Comparison of ENCODE assay signal across 9 cellular contexts in genomic region chr15:44489464-44489863, GRCh38. TPM values are rescaled to one million over a fixed set of nuclear protein-coding genes. Genes with fewer than 3 reads are reported as not detected.
DNase-seq lines count a peak whose midpoint lies in the region; ATAC-seq, FAIRE-seq and TF ChIP-seq lines count a peak whose summit lies in the region.
"Had no signal": no experiment of that assay in that cellular context is flagged by ENCODE, and none has a peak within 500 bp of the region (broad histone marks: within the 10 kb centered on the region; RNA-seq: fewer than 3 reads in every experiment).

No MANE protein-coding gene starts in this region.

- H3K4me2 ChIP-seq in PC-3 (ENCODE audit: low read length) = peak overlapping the region; percentile 35

- H3K36me3 ChIP-seq in PC-3 (ENCODE audit: low read depth, low read length) = peaks cover 30% of the 10 kb centered on the region; the same call in 1 of the 2 replicates
- peaks cover 8 to 63% of the 10 kb centered on the region in 2 donors for H3K36me3 ChIP-seq in psoas muscle (ENCODE audit: insufficient read depth in 1 of 2, low read depth in 1 of 2)
- peaks cover 16 to 24% of the 10 kb centered on the region in 2 donors for H3K36me3 ChIP-seq in ascending aorta
- H3K36me3 ChIP-seq in tibial nerve = peaks cover 0 to 57% (median 2%) of the 10 kb centered on the region in 3 donors
- H3K36me3 ChIP-seq in vagina = peaks cover 0 to 19% of the 10 kb centered on the region in 2 donors

- no peak for TF ChIP-seq CTCF in PC-3 (conservative IDR thresholded peaks at IDR 0.05; ENCODE audit: low read depth, low read length)
- TF ChIP-seq CTCF in epithelial cell of esophagus (IDR thresholded peaks at IDR 0.05; ENCODE audit: insufficient read depth, low read depth, low read length, missing control alignments) = no peak
- TF ChIP-seq CTCF in psoas muscle (IDR thresholded peaks at IDR 0.05) = no peak
- TF ChIP-seq CTCF in ascending aorta (IDR thresholded peaks at IDR 0.05) = no peak
- no peak for TF ChIP-seq CTCF in tibial nerve (IDR thresholded peaks at IDR 0.05)
- TF ChIP-seq CTCF in vagina (IDR thresholded peaks at IDR 0.05) = no peak

- ATAC-seq in PC-3 (peak; percentile 91), psoas muscle (peak; percentile 79 to 83 (median 80)), HG02970 (IDR thresholded peaks at IDR 0.05; ENCODE audit: low FRiP score, unreplicated experiment) (no peak)

- TF ChIP-seq EP300 in tibial nerve (IDR thresholded peaks at IDR 0.05) = no peak

- no peaks in the 10 kb centered on the region for H3K9me2 ChIP-seq in PC-3 (replicated peaks; ENCODE audit: low read length)

- TF ChIP-seq POLR2A in tibial nerve (IDR thresholded peaks at IDR 0.05) (no peak), vagina (IDR thresholded peaks at IDR 0.05) (no peak)

- WGBS in psoas muscle, 3 donors = 96 to 100% (median 98%) methylated on average over 1 of the region's 1 CpG
- 78 to 82% methylated on average over 1 of the region's 1 CpG for WGBS in tibial nerve, 2 donors

- no TSS peak for BruUV-seq in PC-3 (replicated peaks; lab: Mats Ljungman, UMichigan)

- H3K9me3 ChIP-seq in PC-3 (ENCODE audit: low read length) = no peaks in the 10 kb centered on the region
- H3K9me3 ChIP-seq in psoas muscle = no peaks in the 10 kb centered on the region
- H3K9me3 ChIP-seq in ascending aorta = no peaks in the 10 kb centered on the region
- H3K9me3 ChIP-seq in tibial nerve = no peaks in the 10 kb centered on the region
- H3K9me3 ChIP-seq in vagina = no peaks in the 10 kb centered on the region

- no peaks in the 10 kb centered on the region for H3K27me3 ChIP-seq in PC-3 (ENCODE audit: low read length)
- H3K27me3 ChIP-seq in psoas muscle (ENCODE audit: insufficient read depth in 3 of 3, low read length in 2 of 3) = no peaks in the 10 kb centered on the region
- no peaks in the 10 kb centered on the region for H3K27me3 ChIP-seq in ascending aorta
- no peaks in the 10 kb centered on the region for H3K27me3 ChIP-seq in tibial nerve
- no peaks in the 10 kb centered on the region for H3K27me3 ChIP-seq in vagina

- H3K4me1 ChIP-seq in PC-3 (ENCODE audit: insufficient read depth, low read length) (peaks cover 28% of the 10 kb centered on the region), psoas muscle (peaks cover 16% of the 10 kb centered on the region), ascending aorta (no peaks in the 10 kb centered on the region), tibial nerve (peaks cover 0 to 11% (median 0%) of the 10 kb centered on the region in 4 donors), vagina (no peaks in the 10 kb centered on the region)

- no peak overlapping the region for H3K4me3 ChIP-seq in PC-3 (ENCODE audit: low read length)
- no peak overlapping the region for H3K4me3 ChIP-seq in epithelial cell of esophagus (ENCODE audit: low read length)
- H3K4me3 ChIP-seq in psoas muscle = no peak overlapping the region
- H3K4me3 ChIP-seq in ascending aorta = no peak overlapping the region
- H3K4me3 ChIP-seq in tibial nerve = no peak overlapping the region
- no peak overlapping the region for H3K4me3 ChIP-seq in vagina

- H4K20me1 ChIP-seq in PC-3 (ENCODE audit: low read length) = peaks cover 10% of the 10 kb centered on the region

- intact Hi-C loops in PC-3 (cut with micrococcal nuclease) (no loop called here), psoas muscle (cut with DNase I) (no loop called here), ascending aorta (cut with DNase I) (no loop called here), vagina (cut with DNase I) (no loop called here)

- peaks cover 12% of the 10 kb centered on the region for H3K79me2 ChIP-seq in PC-3 (ENCODE audit: low read length)

- CTCF ChIA-PET in PC-3 (lab: Charles Lee) = interaction anchor here (1.0 to 1.9 kb wide), 3 partner anchors 12 to 201 kb away, joined by 3 to 12 read pairs (median 4); partner anchors contain the start of gene CTDSPL2

- no peak overlapping the region for H2AFZ ChIP-seq in PC-3 (ENCODE audit: low read length)

- FAIRE-seq in GM18507 (lab: Jason Lieb, UNC) = peak; percentile 59

- H3F3A ChIP-seq in PC-3 (ENCODE audit: low read length, unreplicated experiment) = peaks cover 13% of the 10 kb centered on the region

- POLR2A ChIA-PET in PC-3 (lab: Charles Lee; ENCODE audit: unreplicated experiment) = interaction anchor here (0.8 to 1.0 kb wide), 2 partner anchors 48 to 63 kb away, joined by 5 to 7 read pairs; partner anchors contain the start of gene EIF3J

- H3K9ac ChIP-seq in PC-3 (ENCODE audit: low read length) = no peak overlapping the region

- H3K27ac ChIP-seq in PC-3 (ENCODE audit: low read length) = peak overlapping the region; percentile 33
- peak overlapping the region; percentile 24 for H3K27ac ChIP-seq in psoas muscle
- H3K27ac ChIP-seq in ascending aorta = no peak overlapping the region
- H3K27ac ChIP-seq in tibial nerve = no peak overlapping the region
- H3K27ac ChIP-seq in vagina = no peak overlapping the region

- no peak for DNase-seq in GM18507 (ENCODE audit: extremely low spot score, insufficient read length, low read depth)
- DNase-seq in PC-3 = peak; percentile 87
- peak; percentile 81 for DNase-seq in epithelial cell of esophagus (ENCODE audit: low read depth)
- no peak for DNase-seq in psoas muscle
- DNase-seq in ascending aorta (ENCODE audit: low spot score in 2 of 2) = no peak
- no peak for DNase-seq in tibial nerve (ENCODE audit: low spot score in 2 of 2)
- no peak for DNase-seq in vagina (ENCODE audit: extremely low spot score in 2 of 2)
- DNase-seq: hippocampal formation had no signal

RNA-seq across cellular contexts. Expression of gene EIF3J, which starts 47.5 kb away (rescaled TPM):
- total RNA-seq in PC-3 (2014; rRNA removed) (38.2 and 39.0 TPM in 2 replicates), psoas muscle (100 to 1,000 TPM; 123 to 233 (median 201) TPM), ascending aorta (22.8 TPM), tibial nerve (10 to 100 TPM; 53.6 to 93.6 (median 74.7) TPM), vagina (47.9 TPM)
- polyA plus RNA-seq in psoas muscle = 100 to 1,000 TPM; 162 to 238 (median 213) TPM

Comparison
In these comparisons a context has a peak if more than half of its experiments do, and no peak if none do; other contexts are left out.
1. DNase-seq: peak in PC-3 (single experiment) and epithelial cell of esophagus (single experiment); none in GM18507 (single experiment), psoas muscle (0 of 2), ascending aorta (0 of 2), tibial nerve (0 of 2) and vagina (0 of 2).
2. H3K27ac ChIP-seq: peak in PC-3 (single experiment) and psoas muscle (single experiment); none in ascending aorta (0 of 2), tibial nerve (0 of 4) and vagina (single experiment).